In the genomic region with DNA sequence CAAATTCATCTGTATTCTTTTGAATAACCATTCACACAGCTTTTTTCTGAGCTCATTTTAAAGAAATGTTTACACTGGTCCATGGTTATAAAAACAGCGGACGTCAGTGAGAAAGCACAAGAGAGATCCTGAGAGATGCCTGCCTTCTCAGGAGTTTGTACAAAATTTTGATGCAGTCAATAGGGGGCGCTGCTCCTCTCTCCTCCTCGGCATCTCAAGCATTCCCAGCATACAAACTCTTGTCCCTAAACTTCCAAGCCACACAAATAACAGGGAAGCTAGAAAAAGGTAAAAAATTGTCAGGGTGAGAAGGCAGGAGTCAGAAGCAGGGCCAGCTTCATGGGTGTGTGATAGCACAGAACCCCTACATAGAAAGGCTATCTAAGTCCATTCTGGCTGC, we compare ENCODE assay signal across 9 cellular contexts. TPM values are rescaled to one million over a fixed set of nuclear protein-coding genes. Genes with fewer than 3 reads are reported as not detected.
A peak's percentile ranks its signal among the peaks of the same experiment; 100 is the strongest.
DNase-seq lines count a peak whose midpoint lies in the region; ATAC-seq, FAIRE-seq and TF ChIP-seq lines count a peak whose summit lies in the region.
"Had no signal": no experiment of that assay in that cellular context is flagged by ENCODE, and none has a peak within 500 bp of the region (broad histone marks: within the 10 kb centered on the region; RNA-seq: fewer than 3 reads in every experiment).

No MANE protein-coding gene starts in this region.

- no peak overlapping the region for H3K27ac ChIP-seq in Peyer's patch
- no peak overlapping the region for H3K27ac ChIP-seq in prostate gland

- H3K27me3 ChIP-seq in Peyer's patch (no peaks in the 10 kb centered on the region), prostate gland (replicated peaks; ENCODE audit: insufficient read depth) (no peaks in the 10 kb centered on the region)

- TF ChIP-seq POLR2A in GM12892 (IDR thresholded peaks at IDR 0.05; ENCODE audit: low read depth, low read length): no peak
- TF ChIP-seq POLR2A in Peyer's patch (IDR thresholded peaks at IDR 0.05): no peak
- TF ChIP-seq POLR2A in prostate gland (IDR thresholded peaks at IDR 0.05): no peak

- no peaks in the 10 kb centered on the region for H3K27me3 Mint-ChIP-seq in mesothelial cell of epicardium (ENCODE audit: low read depth)

- peaks cover 7% of the 10 kb centered on the region for H3K9me3 Mint-ChIP-seq in mesothelial cell of epicardium

- peak; percentile 47 for TF ChIP-seq RAD21 in Ishikawa (IDR thresholded peaks at IDR 0.05; ENCODE audit: low read depth)

- no peak for ATAC-seq in GM21367 (IDR thresholded peaks at IDR 0.05; ENCODE audit: unreplicated experiment)

- intact Hi-C loops in prostate gland (cut with DNase I): no loop called here

- H3K36me3 ChIP-seq in Peyer's patch (no peaks in the 10 kb centered on the region), prostate gland (no peaks in the 10 kb centered on the region)

- DNase-seq in EL (peak; percentile 18), cardiac fibroblast (ENCODE audit: low read depth in 2 of 2) (peak; percentile 20 to 35), mesothelial cell of epicardium (ENCODE audit: low spot score in 2 of 2, unreplicated experiment in 2 of 2) (no peak), GM12892 (ENCODE audit: insufficient read length) (no peak), Peyer's patch (no peak), prostate gland (ENCODE audit: low spot score) (no peak)

- 36% methylated on average over 4 of the region's 4 CpGs for WGBS in prostate gland

- no peak for FAIRE-seq in GM12892 (lab: Jason Lieb, UNC)

- H3K4me1 ChIP-seq in Peyer's patch (no peaks in the 10 kb centered on the region), prostate gland (replicated peaks) (no peaks in the 10 kb centered on the region)

- TF ChIP-seq EP300 in Ishikawa (IDR thresholded peaks at IDR 0.05; ENCODE audit: borderline replicate concordance): no peak

- H3K9me3 ChIP-seq in Peyer's patch: no peaks in the 10 kb centered on the region
- H3K9me3 ChIP-seq in prostate gland: no peaks in the 10 kb centered on the region

- H3K36me3 Mint-ChIP-seq in mesothelial cell of epicardium: no peaks in the 10 kb centered on the region

- TF ChIP-seq CTCF in cardiac fibroblast (IDR thresholded peaks at IDR 0.05; ENCODE audit: low read depth, low read length): peak; percentile 52
- peak; percentile 16 for TF ChIP-seq CTCF in mesothelial cell of epicardium (IDR thresholded peaks at IDR 0.05; ENCODE audit: unreplicated experiment)
- peak in 3 of 6 experiments; percentile 30 to 35 (median 33) for TF ChIP-seq CTCF in Peyer's patch (IDR thresholded peaks at IDR 0.05)
- no peak for TF ChIP-seq CTCF in prostate gland (IDR thresholded peaks at IDR 0.05)

- H3K27ac Mint-ChIP-seq in mesothelial cell of epicardium: no peak overlapping the region
- H3K27ac Mint-ChIP-seq: nephron had no signal

- H3K4me3 Mint-ChIP-seq in mesothelial cell of epicardium: no peak overlapping the region
- H3K4me3 Mint-ChIP-seq: nephron had no signal

- no peak overlapping the region for H3K4me3 ChIP-seq in cardiac fibroblast (replicated peaks in 1 of 2; ENCODE audit: low read depth in 2 of 2, low read length in 2 of 2)
- no peak overlapping the region for H3K4me3 ChIP-seq in Peyer's patch
- H3K4me3 ChIP-seq in prostate gland: no peak overlapping the region

- no peaks in the 10 kb centered on the region for H3K4me1 Mint-ChIP-seq in mesothelial cell of epicardium
- H3K4me1 Mint-ChIP-seq: nephron had no signal

TF ChIP-seq in Ishikawa, 13 proteins besides CTCF, POLR2A, EP300 and RAD21:
- TF ChIP-seq, protein P1, sequence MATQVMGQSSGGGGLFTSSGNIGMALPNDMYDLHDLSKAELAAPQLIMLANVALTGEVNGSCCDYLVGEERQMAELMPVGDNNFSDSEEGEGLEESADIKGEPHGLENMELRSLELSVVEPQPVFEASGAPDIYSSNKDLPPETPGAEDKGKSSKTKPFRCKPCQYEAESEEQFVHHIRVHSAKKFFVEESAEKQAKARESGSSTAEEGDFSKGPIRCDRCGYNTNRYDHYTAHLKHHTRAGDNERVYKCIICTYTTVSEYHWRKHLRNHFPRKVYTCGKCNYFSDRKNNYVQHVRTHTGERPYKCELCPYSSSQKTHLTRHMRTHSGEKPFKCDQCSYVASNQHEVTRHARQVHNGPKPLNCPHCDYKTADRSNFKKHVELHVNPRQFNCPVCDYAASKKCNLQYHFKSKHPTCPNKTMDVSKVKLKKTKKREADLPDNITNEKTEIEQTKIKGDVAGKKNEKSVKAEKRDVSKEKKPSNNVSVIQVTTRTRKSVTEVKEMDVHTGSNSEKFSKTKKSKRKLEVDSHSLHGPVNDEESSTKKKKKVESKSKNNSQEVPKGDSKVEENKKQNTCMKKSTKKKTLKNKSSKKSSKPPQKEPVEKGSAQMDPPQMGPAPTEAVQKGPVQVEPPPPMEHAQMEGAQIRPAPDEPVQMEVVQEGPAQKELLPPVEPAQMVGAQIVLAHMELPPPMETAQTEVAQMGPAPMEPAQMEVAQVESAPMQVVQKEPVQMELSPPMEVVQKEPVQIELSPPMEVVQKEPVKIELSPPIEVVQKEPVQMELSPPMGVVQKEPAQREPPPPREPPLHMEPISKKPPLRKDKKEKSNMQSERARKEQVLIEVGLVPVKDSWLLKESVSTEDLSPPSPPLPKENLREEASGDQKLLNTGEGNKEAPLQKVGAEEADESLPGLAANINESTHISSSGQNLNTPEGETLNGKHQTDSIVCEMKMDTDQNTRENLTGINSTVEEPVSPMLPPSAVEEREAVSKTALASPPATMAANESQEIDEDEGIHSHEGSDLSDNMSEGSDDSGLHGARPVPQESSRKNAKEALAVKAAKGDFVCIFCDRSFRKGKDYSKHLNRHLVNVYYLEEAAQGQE (IDR thresholded peaks at IDR 0.05; ENCODE audit: low read depth): no peak
- TF ChIP-seq TAF1 (IDR thresholded peaks at IDR 0.05; ENCODE audit: low read depth) (no peak), ZBTB7A (IDR thresholded peaks at IDR 0.05; ENCODE audit: low read depth) (no peak), CREB1 (IDR thresholded peaks at IDR 0.05; ENCODE audit: low read depth) (no peak), FOXM1 (IDR thresholded peaks at IDR 0.05; ENCODE audit: borderline replicate concordance, low read depth) (no peak), TEAD4 (IDR thresholded peaks at IDR 0.05) (no peak), CEBPB (IDR thresholded peaks at IDR 0.05) (no peak), EGR1 (IDR thresholded peaks at IDR 0.05) (no peak), YY1 (IDR thresholded peaks at IDR 0.05; ENCODE audit: low read depth) (no peak), NFIC (IDR thresholded peaks at IDR 0.05) (no peak), TCF12 (IDR thresholded peaks at IDR 0.05; ENCODE audit: low read depth) (no peak)
- TF ChIP-seq, protein P2, sequence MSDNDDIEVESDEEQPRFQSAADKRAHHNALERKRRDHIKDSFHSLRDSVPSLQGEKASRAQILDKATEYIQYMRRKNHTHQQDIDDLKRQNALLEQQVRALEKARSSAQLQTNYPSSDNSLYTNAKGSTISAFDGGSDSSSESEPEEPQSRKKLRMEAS (IDR thresholded peaks at IDR 0.05): no peak
- TF ChIP-seq, protein P3, sequence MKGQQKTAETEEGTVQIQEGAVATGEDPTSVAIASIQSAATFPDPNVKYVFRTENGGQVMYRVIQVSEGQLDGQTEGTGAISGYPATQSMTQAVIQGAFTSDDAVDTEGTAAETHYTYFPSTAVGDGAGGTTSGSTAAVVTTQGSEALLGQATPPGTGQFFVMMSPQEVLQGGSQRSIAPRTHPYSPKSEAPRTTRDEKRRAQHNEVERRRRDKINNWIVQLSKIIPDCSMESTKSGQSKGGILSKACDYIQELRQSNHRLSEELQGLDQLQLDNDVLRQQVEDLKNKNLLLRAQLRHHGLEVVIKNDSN (IDR thresholded peaks at IDR 0.05): no peak
TF ChIP-seq in Ishikawa: peak in this region for 0.

RNA-seq across cellular contexts. Expression of a gene that starts 11.2 kb away (rescaled TPM):
- total RNA-seq in mesothelial cell of epicardium (not detected in 3 replicates), Peyer's patch (under 1 TPM in 1 of 4 donors, not detected in 3; 0.40 TPM), prostate gland (1 to 10 TPM in 1 of 2 donors, under 1 TPM in 1; 0.36 to 1.8 TPM)
- 13.3 TPM for polyA plus RNA-seq in GM12892 (2012; ENCODE audit: missing spikeins)

Comparison
In these comparisons a context has a peak if more than half of its experiments do, and no peak if none do; other contexts are left out.
1. DNase-seq: peak in EL (single experiment) and cardiac fibroblast (2 of 2); none in mesothelial cell of epicardium (0 of 2), GM12892 (single experiment), Peyer's patch (0 of 3) and prostate gland (single experiment).
2. CTCF ChIP-seq: peak in cardiac fibroblast (single experiment) and mesothelial cell of epicardium (single experiment); none in prostate gland (0 of 4).